ENCODE assay signal across 12 cellular contexts in genomic region chr2:181471783-181472182, GRCh38. TPM values are rescaled to one million over a fixed set of nuclear protein-coding genes. Genes with fewer than 3 reads are reported as not detected.
DNase-seq lines count a peak whose midpoint lies in the region; ATAC-seq and TF ChIP-seq lines count a peak whose summit lies in the region.
"Had no signal": no experiment of that assay in that cellular context is flagged by ENCODE, and none has a peak within 500 bp of the region (broad histone marks: within the 10 kb centered on the region; RNA-seq: fewer than 3 reads in every experiment).

No MANE protein-coding gene starts in this region.

- peak overlapping the region; percentile 26 to 84 (median 72) for H3K4me3 Mint-ChIP-seq in CD4-positive, alpha-beta memory T cell
- H3K4me3 Mint-ChIP-seq in T-helper 17 cell: peak overlapping the region; percentile 75
- H3K4me3 Mint-ChIP-seq: H9 had no signal

- H3K36me3 Mint-ChIP-seq in CD4-positive, alpha-beta memory T cell: peaks cover 67 to 78% of the 10 kb centered on the region in 2 donors
- H3K36me3 Mint-ChIP-seq in T-helper 17 cell (ENCODE audit: low read depth): peaks cover 10% of the 10 kb centered on the region

- H3K4me3 ChIP-seq in CD4-positive, alpha-beta memory T cell (ENCODE audit: low read length in 2 of 2): no peak overlapping the region
- H3K4me3 ChIP-seq in DND-41 (ENCODE audit: low read depth in 1 of 2, low read length in 2 of 2): no peak overlapping the region
- H3K4me3 ChIP-seq in stomach: no peak overlapping the region
- H3K4me3 ChIP-seq: PC-9, tibial artery had no signal

- H3K27me3 Mint-ChIP-seq in CD4-positive, alpha-beta memory T cell: no peaks in the 10 kb centered on the region
- H3K27me3 Mint-ChIP-seq in T-helper 17 cell: no peaks in the 10 kb centered on the region

- no peak for TF ChIP-seq EP300 in stomach (IDR thresholded peaks at IDR 0.05)

- H2AFZ ChIP-seq in DND-41 (ENCODE audit: low read depth, low read length): no peak overlapping the region
- H2AFZ ChIP-seq: PC-9 had no signal

- peak overlapping the region; percentile 68 for H3K27ac ChIP-seq in CD4-positive, alpha-beta memory T cell (ENCODE audit: low read depth, low read length)
- H3K27ac ChIP-seq in DND-41 (ENCODE audit: low read length): peak overlapping the region; percentile 2; the same call in 1 of the 2 replicates
- H3K27ac ChIP-seq in stomach: no peak overlapping the region
- H3K27ac ChIP-seq: PC-9, tibial artery had no signal

- peak in 1 of 5 donors; percentile 37 for DNase-seq in CD4-positive, alpha-beta memory T cell
- DNase-seq in DND-41 (no peak), T-helper 17 cell (no peak), kidney glomerular epithelial cell (lab: John Stamatoyannopoulos, UW) (peak; percentile 13), NCI-H2029 treated with DMSO at 0.1 percent for 48 hours (lab: John Stamatoyannopoulos, UW) (no peak), stomach (no peak)
- DNase-seq: COR-L47, H9, PC-9, tibial artery had no signal

- H3K27ac Mint-ChIP-seq in CD4-positive, alpha-beta memory T cell: peak overlapping the region; percentile 69 to 90 (median 84)
- H3K27ac Mint-ChIP-seq in T-helper 17 cell: peak overlapping the region; percentile 96
- H3K27ac Mint-ChIP-seq: H9 had no signal

- ATAC-seq in DND-41 (ENCODE audit: insufficient read depth, low read depth): 0 out of 3 replicates have a peak, but pooled peaks have one; percentile 32
- peak; percentile 33 for ATAC-seq in T-helper 17 cell
- ATAC-seq in HG03196 (IDR thresholded peaks at IDR 0.05; ENCODE audit: unreplicated experiment): no peak
- ATAC-seq in GM21723 (IDR thresholded peaks at IDR 0.05; ENCODE audit: unreplicated experiment): no peak

- H3K4me2 ChIP-seq in DND-41 (ENCODE audit: insufficient read depth, low read length): peak overlapping the region; percentile 16; the same call in 1 of the 2 replicates
- H3K4me2 ChIP-seq: PC-9 had no signal

- H3K4me1 Mint-ChIP-seq in CD4-positive, alpha-beta memory T cell: peaks cover 60 to 90% (median 70%) of the 10 kb centered on the region in 4 donors
- peaks cover 50% of the 10 kb centered on the region for H3K4me1 Mint-ChIP-seq in T-helper 17 cell

- TF ChIP-seq POLR2A in stomach (IDR thresholded peaks at IDR 0.05): no peak

- peaks cover 32% of the 10 kb centered on the region for H3K36me3 ChIP-seq in CD4-positive, alpha-beta memory T cell (ENCODE audit: insufficient read depth, low read length)
- H3K36me3 ChIP-seq in DND-41 (ENCODE audit: insufficient read depth, low read length) (peaks cover 92% of the 10 kb centered on the region), stomach (peaks cover 0 to 4% (median 0%) of the 10 kb centered on the region in 4 donors)
- H3K36me3 ChIP-seq: tibial artery had no signal

- TF ChIP-seq CTCF in DND-41 (IDR thresholded peaks at IDR 0.05; ENCODE audit: borderline replicate concordance, extremely low read depth, low read length, poor library complexity, severe bottlenecking) (no peak), stomach (IDR thresholded peaks at IDR 0.05) (no peak)

- CTCF ChIA-PET in CD4-positive, alpha-beta memory T cell (lab: Charles Lee; ENCODE audit: partially characterized antibody): interaction anchor here (1.5 to 3.0 kb wide), 3 partner anchors 14 to 367 kb away, joined by 3 to 13 read pairs (median 6); partner anchors contain the start of gene ITGA4

- no peaks in the 10 kb centered on the region for H3K9me3 Mint-ChIP-seq in CD4-positive, alpha-beta memory T cell
- H3K9me3 Mint-ChIP-seq: H9 had no signal

- intact Hi-C loops in CD4-positive, alpha-beta memory T cell (cut with micrococcal nuclease): no loop called here
- intact Hi-C loops in stomach (cut with DNase I; ENCODE audit: low total_unique reads): no loop called here

- H3K9ac ChIP-seq in DND-41 (ENCODE audit: low read depth, low read length): no peak overlapping the region

- H3K27me3 ChIP-seq in CD4-positive, alpha-beta memory T cell (ENCODE audit: insufficient read depth, low read length): no peaks in the 10 kb centered on the region
- H3K27me3 ChIP-seq in DND-41 (ENCODE audit: insufficient read depth, low read length, poor library complexity) (no peaks in the 10 kb centered on the region), stomach (no peaks in the 10 kb centered on the region)
- H3K27me3 ChIP-seq: tibial artery had no signal

- POLR2A ChIA-PET in CD4-positive, alpha-beta memory T cell (lab: Charles Lee; ENCODE audit: partially characterized antibody): interaction anchor here (7.2 kb wide), 1 partner anchor 14 kb away, joined by 111 read pairs; the partner anchor contains the start of gene ITGA4

- H3K9me3 ChIP-seq in CD4-positive, alpha-beta memory T cell (ENCODE audit: control insufficient read depth in 1 of 2, low read length in 2 of 2): no peaks in the 10 kb centered on the region
- no peaks in the 10 kb centered on the region for H3K9me3 ChIP-seq in DND-41 (ENCODE audit: insufficient read depth, low read length, severe bottlenecking)
- H3K9me3 ChIP-seq in T-helper 17 cell (ENCODE audit: control insufficient read depth, low read length, poor library complexity, severe bottlenecking): no peaks in the 10 kb centered on the region
- no peaks in the 10 kb centered on the region for H3K9me3 ChIP-seq in stomach
- H3K9me3 ChIP-seq: tibial artery had no signal

- H4K20me1 ChIP-seq in DND-41 (ENCODE audit: insufficient read depth, low read length): peaks cover 76% of the 10 kb centered on the region

- peaks cover 98% of the 10 kb centered on the region for H3K79me2 ChIP-seq in DND-41 (ENCODE audit: insufficient read depth, low read length)

- peaks cover 82% of the 10 kb centered on the region for H3K4me1 ChIP-seq in CD4-positive, alpha-beta memory T cell (ENCODE audit: insufficient read depth, low read length)
- H3K4me1 ChIP-seq in DND-41 (ENCODE audit: insufficient read depth, low read length) (peaks cover 56% of the 10 kb centered on the region), stomach (peaks cover 0 to 8% (median 0%) of the 10 kb centered on the region in 4 donors)

RNA-seq across cellular contexts. Expression of gene ITGA4, which starts 14.6 kb away (rescaled TPM):
- total RNA-seq in CD4-positive, alpha-beta memory T cell: 100 to 1,000 TPM; 278 to 297 TPM
- polyA plus RNA-seq in CD4-positive, alpha-beta memory T cell: 100 to 1,000 TPM; 219 to 256 TPM
- total RNA-seq in T-helper 17 cell: 100 to 1,000 TPM; 227 to 237 TPM
- 10 to 100 TPM in 3 of 5 donors, 1 to 10 TPM in 2; 7.6 to 48.4 (median 39.8) TPM for total RNA-seq in stomach
- 1 to 10 TPM in 2 of 3 donors, under 1 TPM in 1; 0.45 to 1.7 (median 1.2) TPM for polyA plus RNA-seq in stomach

Comparison
In these comparisons a context has a peak if more than half of its experiments do, and no peak if none do; other contexts are left out.
1. H3K27ac ChIP-seq: peak in CD4-positive, alpha-beta memory T cell (single experiment) and DND-41 (single experiment); none in stomach (0 of 5).
2. ATAC-seq: peak in DND-41 (single experiment) and T-helper 17 cell (single experiment); none in HG03196 (single experiment) and GM21723 (single experiment).
3. RNA of gene ITGA4, which starts 14.6 kb away (total RNA-seq): 278 to 297 TPM in CD4-positive, alpha-beta memory T cell and 227 to 237 TPM in T-helper 17 cell; 7.6 to 48.4 TPM in stomach; every median in the first group is over 4 times any median in the second.